ENCODE assay signal across 15 cellular contexts in the genomic region with DNA sequence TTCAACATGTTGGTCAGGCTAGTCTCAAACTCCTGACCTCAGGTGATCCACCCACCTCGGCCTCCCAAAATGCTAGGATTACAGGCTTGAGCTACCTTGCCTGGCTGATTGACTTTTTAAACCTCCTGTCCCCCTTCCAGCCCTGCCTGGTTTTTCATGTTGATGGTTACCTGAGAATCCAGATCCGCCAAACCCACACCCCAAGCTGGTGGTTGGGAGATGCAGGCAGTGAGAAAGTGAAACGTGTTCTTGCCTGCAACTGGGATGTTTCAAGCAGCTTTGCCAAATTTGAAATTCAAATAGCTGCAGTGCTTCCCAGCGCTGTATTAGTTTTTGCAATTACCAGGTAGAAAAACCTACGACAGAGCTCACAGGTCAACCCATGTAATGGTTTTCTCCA.
A peak's percentile ranks its signal among the peaks of the same experiment; 100 is the strongest.
DNase-seq lines count a peak whose midpoint lies in the region; ATAC-seq and TF ChIP-seq lines count a peak whose summit lies in the region.
"Had no signal": no experiment of that assay in that cellular context is flagged by ENCODE, and none has a peak within 500 bp of the region (broad histone marks: within the 10 kb centered on the region; RNA-seq: fewer than 3 reads in every experiment).

No MANE protein-coding gene starts in this region.

- H3K4me3 ChIP-seq in epithelial cell of esophagus (ENCODE audit: low read length) (no peak overlapping the region), prostate gland (no peak overlapping the region)
- H3K4me3 ChIP-seq: A549, BLaER1 had no signal

- 53% methylated on average over 5 of the region's 5 CpGs for WGBS in prostate gland

- TF ChIP-seq CTCF in epithelial cell of esophagus (IDR thresholded peaks at IDR 0.05; ENCODE audit: insufficient read depth, low read depth, low read length, missing control alignments) = no peak
- no peak for TF ChIP-seq CTCF in prostate gland (IDR thresholded peaks at IDR 0.05)

- intact Hi-C loops in prostate gland (cut with DNase I) = no loop called here

- DNase-seq in NCI-H526 (lab: John Stamatoyannopoulos, UW) (peak; percentile 6 to 67), NCI-H526 treated with DMSO at 0.1 percent for 48 hours (lab: John Stamatoyannopoulos, UW) (no peak), epithelial cell of esophagus (ENCODE audit: low read depth) (peak; percentile 59), prostate gland (ENCODE audit: low spot score) (peak; percentile 30), DMS114 treated with DMSO at 0.1 percent for 48 hours (lab: John Stamatoyannopoulos, UW; ENCODE audit: unreplicated experiment) (no peak), anterior cingulate cortex (lab: John Stamatoyannopoulos, UW) (no peak)
- DNase-seq: AML-193; CD4-positive, alpha-beta memory T cell; DMS79 treated with DMSO at 0.1 percent for 48 hours; GF-D8; H9 had no signal

- TF ChIP-seq POLR2A in prostate gland (IDR thresholded peaks at IDR 0.05) = no peak

- H3K36me3 ChIP-seq in prostate gland = no peaks in the 10 kb centered on the region
- H3K36me3 ChIP-seq: BLaER1 had no signal

- H3K27me3 ChIP-seq in prostate gland (replicated peaks; ENCODE audit: insufficient read depth) = no peaks in the 10 kb centered on the region
- H3K27me3 ChIP-seq: BLaER1 had no signal

- no peaks in the 10 kb centered on the region for H3K9me3 ChIP-seq in prostate gland
- H3K9me3 ChIP-seq: A549, BLaER1 had no signal

- ATAC-seq in GM21390 (IDR thresholded peaks at IDR 0.05; ENCODE audit: unreplicated experiment) = no peak
- ATAC-seq: A549 had no signal

- no peak overlapping the region for H3K27ac ChIP-seq in prostate gland
- H3K27ac ChIP-seq: 22Rv1, A549, BLaER1 had no signal

- H3K4me1 ChIP-seq in prostate gland (replicated peaks) = no peaks in the 10 kb centered on the region
- H3K4me1 ChIP-seq: BLaER1 had no signal

Comparison
In these comparisons a context has a peak if more than half of its experiments do, and no peak if none do; other contexts are left out.
1. DNase-seq: peak in NCI-H526 (2 of 2), epithelial cell of esophagus (single experiment) and prostate gland (single experiment); none in NCI-H526 treated with DMSO at 0.1 percent for 48 hours (single experiment), DMS114 treated with DMSO at 0.1 percent for 48 hours (single experiment) and anterior cingulate cortex (0 of 58).